1 cellular context compared by ENCODE assay signal in genomic region chr20:37178839-37179670, GRCh38.
A peak's percentile ranks its signal among the peaks of the same experiment; 100 is the strongest.
TF ChIP-seq lines count a peak whose summit lies in the region.

MROH8 (minus strand) TSS chr20:37179548.
RPN2 (plus strand) TSS chr20:37179330; CDS start chr20:37179357, 27 bp downstream.

TF ChIP-seq in HepG2, 621 proteins besides CTCF, POLR2A, EP300 and RAD21 (continued from another document and continues in another):
- TF ChIP-seq MED13 (CRISPR knock-in tag; IDR thresholded peaks at IDR 0.05) (peak; percentile 88), ZNF10 (CRISPR knock-in tag; IDR thresholded peaks at IDR 0.05; ENCODE audit: borderline replicate concordance, low read depth) (no peak), RAD51 (IDR thresholded peaks at IDR 0.05; ENCODE audit: borderline replicate concordance) (no peak), ZHX2 (IDR thresholded peaks at IDR 0.05; ENCODE audit: low read depth) (no peak), ZHX2 (CRISPR knock-in tag; IDR thresholded peaks at IDR 0.05; ENCODE audit: borderline replicate concordance) (0 out of 2 replicates have a peak, but pooled peaks have one; percentile 86), ZNF761 (CRISPR knock-in tag; conservative IDR thresholded peaks at IDR 0.05) (peak; percentile 91; the same call in 1 of the 2 replicates), TFDP2 (CRISPR knock-in tag; IDR thresholded peaks at IDR 0.05) (peak; percentile 91), DR1 (CRISPR knock-in tag; IDR thresholded peaks at IDR 0.05) (peak; percentile 80), SP140L (CRISPR knock-in tag; IDR thresholded peaks at IDR 0.05; ENCODE audit: borderline replicate concordance) (peak; percentile 90; the same call in 1 of the 2 replicates), ZSCAN5A (CRISPR knock-in tag; IDR thresholded peaks at IDR 0.05; ENCODE audit: borderline replicate concordance) (peak; percentile 55; the same call in 1 of the 2 replicates), FLYWCH1 (CRISPR knock-in tag; IDR thresholded peaks at IDR 0.05) (0 out of 2 replicates have a peak, but pooled peaks have one; percentile 18), ZNF770 (CRISPR knock-in tag; IDR thresholded peaks at IDR 0.05) (peak; percentile 59; the same call in 1 of the 2 replicates), ZNF570 (CRISPR knock-in tag; IDR thresholded peaks at IDR 0.05; ENCODE audit: borderline replicate concordance) (peak; percentile 88; the same call in 1 of the 2 replicates), ZBTB7A (CRISPR knock-in tag; IDR thresholded peaks at IDR 0.05) (no peak; the same call in 1 of the 2 replicates), ZNF563 (CRISPR knock-in tag; IDR thresholded peaks at IDR 0.05) (peak; percentile 66; the same call in 1 of the 2 replicates), ZNF383 (CRISPR knock-in tag; IDR thresholded peaks at IDR 0.05; ENCODE audit: borderline replicate concordance) (0 out of 2 replicates have a peak, but pooled peaks have one; percentile 72), ZNF12 (CRISPR knock-in tag; IDR thresholded peaks at IDR 0.05) (no peak; the same call in 1 of the 2 replicates), ZNF143 (CRISPR knock-in tag; IDR thresholded peaks at IDR 0.05) (no peak), GMEB1 (CRISPR knock-in tag; IDR thresholded peaks at IDR 0.05; ENCODE audit: borderline replicate concordance) (peak; percentile 59; the same call in 1 of the 2 replicates), ZBTB3 (CRISPR knock-in tag; IDR thresholded peaks at IDR 0.05; ENCODE audit: borderline replicate concordance, low read depth) (no peak), DNMT3B (CRISPR knock-in tag; conservative IDR thresholded peaks at IDR 0.05) (peak; percentile 85), MTF2 (CRISPR knock-in tag; IDR thresholded peaks at IDR 0.05; ENCODE audit: borderline replicate concordance) (no peak), ZNF251 (CRISPR knock-in tag; IDR thresholded peaks at IDR 0.05) (no peak), ZNF225 (CRISPR knock-in tag; IDR thresholded peaks at IDR 0.05) (no peak), SETDB1 (CRISPR knock-in tag; IDR thresholded peaks at IDR 0.05; ENCODE audit: borderline replicate concordance) (no peak), PRDM4 (CRISPR knock-in tag; IDR thresholded peaks at IDR 0.05; ENCODE audit: borderline replicate concordance) (0 out of 2 replicates have a peak, but pooled peaks have one; percentile 60)
- TF ChIP-seq, protein P1, sequence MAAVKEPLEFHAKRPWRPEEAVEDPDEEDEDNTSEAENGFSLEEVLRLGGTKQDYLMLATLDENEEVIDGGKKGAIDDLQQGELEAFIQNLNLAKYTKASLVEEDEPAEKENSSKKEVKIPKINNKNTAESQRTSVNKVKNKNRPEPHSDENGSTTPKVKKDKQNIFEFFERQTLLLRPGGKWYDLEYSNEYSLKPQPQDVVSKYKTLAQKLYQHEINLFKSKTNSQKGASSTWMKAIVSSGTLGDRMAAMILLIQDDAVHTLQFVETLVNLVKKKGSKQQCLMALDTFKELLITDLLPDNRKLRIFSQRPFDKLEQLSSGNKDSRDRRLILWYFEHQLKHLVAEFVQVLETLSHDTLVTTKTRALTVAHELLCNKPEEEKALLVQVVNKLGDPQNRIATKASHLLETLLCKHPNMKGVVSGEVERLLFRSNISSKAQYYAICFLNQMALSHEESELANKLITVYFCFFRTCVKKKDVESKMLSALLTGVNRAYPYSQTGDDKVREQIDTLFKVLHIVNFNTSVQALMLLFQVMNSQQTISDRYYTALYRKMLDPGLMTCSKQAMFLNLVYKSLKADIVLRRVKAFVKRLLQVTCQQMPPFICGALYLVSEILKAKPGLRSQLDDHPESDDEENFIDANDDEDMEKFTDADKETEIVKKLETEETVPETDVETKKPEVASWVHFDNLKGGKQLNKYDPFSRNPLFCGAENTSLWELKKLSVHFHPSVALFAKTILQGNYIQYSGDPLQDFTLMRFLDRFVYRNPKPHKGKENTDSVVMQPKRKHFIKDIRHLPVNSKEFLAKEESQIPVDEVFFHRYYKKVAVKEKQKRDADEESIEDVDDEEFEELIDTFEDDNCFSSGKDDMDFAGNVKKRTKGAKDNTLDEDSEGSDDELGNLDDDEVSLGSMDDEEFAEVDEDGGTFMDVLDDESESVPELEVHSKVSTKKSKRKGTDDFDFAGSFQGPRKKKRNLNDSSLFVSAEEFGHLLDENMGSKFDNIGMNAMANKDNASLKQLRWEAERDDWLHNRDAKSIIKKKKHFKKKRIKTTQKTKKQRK (IDR thresholded peaks at IDR 0.05; ENCODE audit: low read length) = no peak
- TF ChIP-seq, protein P2, sequence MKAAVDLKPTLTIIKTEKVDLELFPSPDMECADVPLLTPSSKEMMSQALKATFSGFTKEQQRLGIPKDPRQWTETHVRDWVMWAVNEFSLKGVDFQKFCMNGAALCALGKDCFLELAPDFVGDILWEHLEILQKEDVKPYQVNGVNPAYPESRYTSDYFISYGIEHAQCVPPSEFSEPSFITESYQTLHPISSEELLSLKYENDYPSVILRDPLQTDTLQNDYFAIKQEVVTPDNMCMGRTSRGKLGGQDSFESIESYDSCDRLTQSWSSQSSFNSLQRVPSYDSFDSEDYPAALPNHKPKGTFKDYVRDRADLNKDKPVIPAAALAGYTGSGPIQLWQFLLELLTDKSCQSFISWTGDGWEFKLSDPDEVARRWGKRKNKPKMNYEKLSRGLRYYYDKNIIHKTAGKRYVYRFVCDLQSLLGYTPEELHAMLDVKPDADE (CRISPR knock-in tag; IDR thresholded peaks at IDR 0.05) = peak; percentile 83
- TF ChIP-seq, protein P3, sequence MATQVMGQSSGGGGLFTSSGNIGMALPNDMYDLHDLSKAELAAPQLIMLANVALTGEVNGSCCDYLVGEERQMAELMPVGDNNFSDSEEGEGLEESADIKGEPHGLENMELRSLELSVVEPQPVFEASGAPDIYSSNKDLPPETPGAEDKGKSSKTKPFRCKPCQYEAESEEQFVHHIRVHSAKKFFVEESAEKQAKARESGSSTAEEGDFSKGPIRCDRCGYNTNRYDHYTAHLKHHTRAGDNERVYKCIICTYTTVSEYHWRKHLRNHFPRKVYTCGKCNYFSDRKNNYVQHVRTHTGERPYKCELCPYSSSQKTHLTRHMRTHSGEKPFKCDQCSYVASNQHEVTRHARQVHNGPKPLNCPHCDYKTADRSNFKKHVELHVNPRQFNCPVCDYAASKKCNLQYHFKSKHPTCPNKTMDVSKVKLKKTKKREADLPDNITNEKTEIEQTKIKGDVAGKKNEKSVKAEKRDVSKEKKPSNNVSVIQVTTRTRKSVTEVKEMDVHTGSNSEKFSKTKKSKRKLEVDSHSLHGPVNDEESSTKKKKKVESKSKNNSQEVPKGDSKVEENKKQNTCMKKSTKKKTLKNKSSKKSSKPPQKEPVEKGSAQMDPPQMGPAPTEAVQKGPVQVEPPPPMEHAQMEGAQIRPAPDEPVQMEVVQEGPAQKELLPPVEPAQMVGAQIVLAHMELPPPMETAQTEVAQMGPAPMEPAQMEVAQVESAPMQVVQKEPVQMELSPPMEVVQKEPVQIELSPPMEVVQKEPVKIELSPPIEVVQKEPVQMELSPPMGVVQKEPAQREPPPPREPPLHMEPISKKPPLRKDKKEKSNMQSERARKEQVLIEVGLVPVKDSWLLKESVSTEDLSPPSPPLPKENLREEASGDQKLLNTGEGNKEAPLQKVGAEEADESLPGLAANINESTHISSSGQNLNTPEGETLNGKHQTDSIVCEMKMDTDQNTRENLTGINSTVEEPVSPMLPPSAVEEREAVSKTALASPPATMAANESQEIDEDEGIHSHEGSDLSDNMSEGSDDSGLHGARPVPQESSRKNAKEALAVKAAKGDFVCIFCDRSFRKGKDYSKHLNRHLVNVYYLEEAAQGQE (IDR thresholded peaks at IDR 0.05; ENCODE audit: borderline replicate concordance in 1 of 2, low read depth in 1 of 2, low read length in 2 of 2) = peak in 1 of 2 experiments; percentile 15; a peak in 1 of 4 replicates
